Comparison of ENCODE assay signal across 1 cellular context in genomic region chr16:66719246-66719645, GRCh38.
TF ChIP-seq lines count a peak whose summit lies in the region.

No MANE protein-coding gene starts in this region.

TF ChIP-seq in HepG2, 621 proteins besides CTCF, POLR2A, EP300 and RAD21:
- TF ChIP-seq ZNF431 (CRISPR knock-in tag; IDR thresholded peaks at IDR 0.05; ENCODE audit: borderline replicate concordance, low read depth) (no peak), ZFP82 (CRISPR knock-in tag; IDR thresholded peaks at IDR 0.05; ENCODE audit: borderline replicate concordance) (no peak)
TF ChIP-seq in HepG2: peak in this region for 0.
